In the genomic region with DNA sequence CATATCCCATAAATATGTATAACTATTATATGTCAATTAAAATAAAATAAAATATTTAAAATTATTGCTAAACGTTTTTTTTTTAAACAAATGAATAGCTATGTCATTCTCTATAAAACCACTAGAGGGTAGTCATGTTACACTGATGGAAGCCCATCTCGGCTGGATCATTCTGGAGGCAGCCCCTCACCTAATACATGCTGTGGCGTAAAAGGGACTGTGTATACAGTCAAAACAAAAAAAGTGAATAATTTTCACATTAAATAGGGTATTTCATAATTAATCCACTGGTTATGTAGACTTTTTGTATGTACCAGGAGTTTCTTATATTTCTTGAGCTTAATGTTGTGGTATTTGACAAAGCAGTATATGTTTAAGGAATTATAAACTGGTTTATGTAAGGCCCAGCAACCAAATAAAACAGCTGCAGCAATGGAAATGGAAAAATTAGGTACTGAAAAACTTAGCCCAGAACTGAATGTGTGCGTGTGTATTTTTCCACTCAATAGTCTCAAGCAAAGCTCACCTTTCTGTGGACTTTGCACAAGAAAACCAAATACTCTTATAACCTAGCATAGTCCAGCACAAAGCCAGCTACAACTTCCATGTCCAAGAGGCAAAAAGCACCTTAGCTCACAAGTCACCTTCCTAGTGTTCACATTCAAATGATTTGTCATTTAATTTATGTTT, we compare ENCODE assay signal across 8 cellular contexts.
DNase-seq lines count a peak whose midpoint lies in the region; ATAC-seq and TF ChIP-seq lines count a peak whose summit lies in the region.

No MANE protein-coding gene starts in this region.

- intact Hi-C loops in sciatic nerve (cut with DNase I) = no loop called here

- TF ChIP-seq RAD21 in Ishikawa (IDR thresholded peaks at IDR 0.05; ENCODE audit: low read depth) = peak; percentile 77

- H3K9me3 Mint-ChIP-seq in stimulated activated memory B cell treated with anti-CD40 and anti-IgM and Interleukin-4, amounts not matched to agents 10 μg/mL and 1 μg/mL and 100 μg/mL, for 72 hours = no peaks in the 10 kb centered on the region

- H3K36me3 Mint-ChIP-seq in stimulated activated memory B cell treated with anti-CD40 and anti-IgM and Interleukin-4, amounts not matched to agents 10 μg/mL and 1 μg/mL and 100 μg/mL, for 72 hours = no peaks in the 10 kb centered on the region

- in situ Hi-C loops in GM13976 (cut with MboI; ENCODE audit: low sequenced_read_pairs, unreplicated experiment) = loop anchor here (10.0 kb wide), 1 partner anchor 84 kb away; a partner anchor contains a TSS

- H3K27ac Mint-ChIP-seq in stimulated activated memory B cell treated with anti-CD40 and anti-IgM and Interleukin-4, amounts not matched to agents 10 μg/mL and 1 μg/mL and 100 μg/mL, for 72 hours = no peak overlapping the region

- no peak for TF ChIP-seq EP300 in Ishikawa (IDR thresholded peaks at IDR 0.05; ENCODE audit: borderline replicate concordance)

- no peak overlapping the region for H3K4me3 Mint-ChIP-seq in stimulated activated memory B cell treated with anti-CD40 and anti-IgM and Interleukin-4, amounts not matched to agents 10 μg/mL and 1 μg/mL and 100 μg/mL, for 72 hours

- peak; percentile 48 for ATAC-seq in sciatic nerve
- ATAC-seq in stimulated activated memory B cell treated with anti-CD40 and anti-IgM and Interleukin-4, amounts not matched to agents 10 μg/mL and 1 μg/mL and 100 μg/mL, for 72 hours = no peak

- H3K27me3 Mint-ChIP-seq in stimulated activated memory B cell treated with anti-CD40 and anti-IgM and Interleukin-4, amounts not matched to agents 10 μg/mL and 1 μg/mL and 100 μg/mL, for 72 hours = peaks cover 8% of the 10 kb centered on the region

- TF ChIP-seq CTCF in GM13976 (IDR thresholded peaks at IDR 0.05; ENCODE audit: borderline replicate concordance, control extremely low read depth, extremely low read depth, insufficient read depth, missing control alignments) = peak; percentile 30

- peaks cover 8% of the 10 kb centered on the region for H3K4me1 Mint-ChIP-seq in stimulated activated memory B cell treated with anti-CD40 and anti-IgM and Interleukin-4, amounts not matched to agents 10 μg/mL and 1 μg/mL and 100 μg/mL, for 72 hours

- DNase-seq in Ammon's horn (ENCODE audit: low spot score) (peak; percentile 42), GM13976 (ENCODE audit: low spot score) (peak; percentile 50), SK-N-DZ (ENCODE audit: low spot score) (peak; percentile 52), fibroblast of the conjunctiva (ENCODE audit: low read depth) (peak; percentile 13), sciatic nerve (ENCODE audit: low spot score) (no peak)
- no peak for DNase-seq in activated CD4-positive, CD25-positive, alpha-beta regulatory T cell (lab: John Stamatoyannopoulos, UW)

TF ChIP-seq in Ishikawa, 13 proteins besides CTCF, POLR2A, EP300 and RAD21:
- TF ChIP-seq, protein P1, sequence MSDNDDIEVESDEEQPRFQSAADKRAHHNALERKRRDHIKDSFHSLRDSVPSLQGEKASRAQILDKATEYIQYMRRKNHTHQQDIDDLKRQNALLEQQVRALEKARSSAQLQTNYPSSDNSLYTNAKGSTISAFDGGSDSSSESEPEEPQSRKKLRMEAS (IDR thresholded peaks at IDR 0.05) = no peak
- TF ChIP-seq, protein P2, sequence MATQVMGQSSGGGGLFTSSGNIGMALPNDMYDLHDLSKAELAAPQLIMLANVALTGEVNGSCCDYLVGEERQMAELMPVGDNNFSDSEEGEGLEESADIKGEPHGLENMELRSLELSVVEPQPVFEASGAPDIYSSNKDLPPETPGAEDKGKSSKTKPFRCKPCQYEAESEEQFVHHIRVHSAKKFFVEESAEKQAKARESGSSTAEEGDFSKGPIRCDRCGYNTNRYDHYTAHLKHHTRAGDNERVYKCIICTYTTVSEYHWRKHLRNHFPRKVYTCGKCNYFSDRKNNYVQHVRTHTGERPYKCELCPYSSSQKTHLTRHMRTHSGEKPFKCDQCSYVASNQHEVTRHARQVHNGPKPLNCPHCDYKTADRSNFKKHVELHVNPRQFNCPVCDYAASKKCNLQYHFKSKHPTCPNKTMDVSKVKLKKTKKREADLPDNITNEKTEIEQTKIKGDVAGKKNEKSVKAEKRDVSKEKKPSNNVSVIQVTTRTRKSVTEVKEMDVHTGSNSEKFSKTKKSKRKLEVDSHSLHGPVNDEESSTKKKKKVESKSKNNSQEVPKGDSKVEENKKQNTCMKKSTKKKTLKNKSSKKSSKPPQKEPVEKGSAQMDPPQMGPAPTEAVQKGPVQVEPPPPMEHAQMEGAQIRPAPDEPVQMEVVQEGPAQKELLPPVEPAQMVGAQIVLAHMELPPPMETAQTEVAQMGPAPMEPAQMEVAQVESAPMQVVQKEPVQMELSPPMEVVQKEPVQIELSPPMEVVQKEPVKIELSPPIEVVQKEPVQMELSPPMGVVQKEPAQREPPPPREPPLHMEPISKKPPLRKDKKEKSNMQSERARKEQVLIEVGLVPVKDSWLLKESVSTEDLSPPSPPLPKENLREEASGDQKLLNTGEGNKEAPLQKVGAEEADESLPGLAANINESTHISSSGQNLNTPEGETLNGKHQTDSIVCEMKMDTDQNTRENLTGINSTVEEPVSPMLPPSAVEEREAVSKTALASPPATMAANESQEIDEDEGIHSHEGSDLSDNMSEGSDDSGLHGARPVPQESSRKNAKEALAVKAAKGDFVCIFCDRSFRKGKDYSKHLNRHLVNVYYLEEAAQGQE (IDR thresholded peaks at IDR 0.05; ENCODE audit: low read depth) = no peak
- no peak for TF ChIP-seq TAF1 (IDR thresholded peaks at IDR 0.05; ENCODE audit: low read depth)
- no peak for TF ChIP-seq YY1 (IDR thresholded peaks at IDR 0.05; ENCODE audit: low read depth)
- no peak for TF ChIP-seq TCF12 (IDR thresholded peaks at IDR 0.05; ENCODE audit: low read depth)
- TF ChIP-seq CREB1 (IDR thresholded peaks at IDR 0.05; ENCODE audit: low read depth) = no peak
- TF ChIP-seq NFIC (IDR thresholded peaks at IDR 0.05) = no peak
- no peak for TF ChIP-seq TEAD4 (IDR thresholded peaks at IDR 0.05)
- TF ChIP-seq, protein P3, sequence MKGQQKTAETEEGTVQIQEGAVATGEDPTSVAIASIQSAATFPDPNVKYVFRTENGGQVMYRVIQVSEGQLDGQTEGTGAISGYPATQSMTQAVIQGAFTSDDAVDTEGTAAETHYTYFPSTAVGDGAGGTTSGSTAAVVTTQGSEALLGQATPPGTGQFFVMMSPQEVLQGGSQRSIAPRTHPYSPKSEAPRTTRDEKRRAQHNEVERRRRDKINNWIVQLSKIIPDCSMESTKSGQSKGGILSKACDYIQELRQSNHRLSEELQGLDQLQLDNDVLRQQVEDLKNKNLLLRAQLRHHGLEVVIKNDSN (IDR thresholded peaks at IDR 0.05) = no peak
- TF ChIP-seq FOXM1 (IDR thresholded peaks at IDR 0.05; ENCODE audit: borderline replicate concordance, low read depth) = no peak
- no peak for TF ChIP-seq EGR1 (IDR thresholded peaks at IDR 0.05)
- TF ChIP-seq CEBPB (IDR thresholded peaks at IDR 0.05) = no peak
- no peak for TF ChIP-seq ZBTB7A (IDR thresholded peaks at IDR 0.05; ENCODE audit: low read depth)

Comparison
In these comparisons a context has a peak if more than half of its experiments do, and no peak if none do; other contexts are left out.
1. DNase-seq: peak in Ammon's horn (single experiment), GM13976 (single experiment), SK-N-DZ (single experiment) and fibroblast of the conjunctiva (single experiment); none in sciatic nerve (single experiment) and activated CD4-positive, CD25-positive, alpha-beta regulatory T cell (0 of 4).